1 cellular context compared by ENCODE assay signal in the genomic region with DNA sequence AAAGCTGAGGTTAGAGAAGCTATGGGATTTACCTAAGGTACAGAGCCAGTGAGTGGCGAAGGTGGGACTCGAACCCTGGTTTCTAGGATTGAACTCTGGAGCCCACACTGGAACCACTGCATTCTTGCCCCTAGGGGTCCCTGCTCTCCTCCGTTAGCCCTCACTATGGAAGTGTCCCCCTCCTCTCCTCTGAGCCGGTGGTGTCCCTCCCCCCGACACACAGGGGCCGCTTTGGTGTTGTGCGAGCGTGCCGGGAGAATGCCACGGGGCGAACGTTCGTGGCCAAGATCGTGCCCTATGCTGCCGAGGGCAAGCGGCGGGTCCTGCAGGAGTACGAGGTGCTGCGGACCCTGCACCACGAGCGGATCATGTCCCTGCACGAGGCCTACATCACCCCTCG.
TF ChIP-seq lines count a peak whose summit lies in the region.

No MANE protein-coding gene starts in this region.

TF ChIP-seq in HEK293, 187 proteins besides CTCF, POLR2A, EP300 and RAD21 (continued from another document):
- no peak for TF ChIP-seq ZBTB26 (tag by site-specific recombination; optimal IDR thresholded peaks at IDR 0.05)
